Comparison of ENCODE assay signal across 1 cellular context in the genomic region with DNA sequence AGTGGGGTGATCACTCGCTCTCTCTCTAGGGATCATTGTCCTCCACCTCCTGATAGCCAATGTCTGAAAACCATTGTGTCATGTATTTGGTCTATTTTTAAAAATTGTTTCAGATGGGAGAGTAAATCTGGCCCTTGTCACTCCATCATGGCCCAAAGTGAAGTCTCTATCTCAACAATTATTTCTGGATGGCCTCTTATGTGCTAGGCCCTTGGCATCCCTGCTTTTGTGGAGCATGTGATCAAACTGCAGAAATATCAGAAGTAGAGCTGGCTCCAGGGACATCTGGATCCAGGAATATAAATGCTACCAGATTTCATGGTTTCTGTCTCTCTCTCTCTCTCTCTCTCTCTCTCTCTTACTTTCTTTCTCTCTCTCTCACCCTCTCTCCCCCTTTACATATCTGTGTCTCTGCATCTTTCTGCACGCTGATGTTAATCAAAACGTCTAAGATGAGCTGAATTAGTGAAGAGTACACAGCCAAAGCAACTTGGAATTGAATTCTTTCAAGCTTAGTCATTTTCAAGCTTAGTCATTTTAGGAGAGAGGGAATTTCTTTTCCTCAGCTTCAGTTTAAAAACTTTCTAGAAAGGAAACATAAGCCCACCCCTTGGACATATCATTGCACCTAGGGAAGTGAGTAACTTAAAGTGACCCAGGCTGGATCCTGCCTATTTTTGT.
TF ChIP-seq lines count a peak whose summit lies in the region.

No MANE protein-coding gene starts in this region.

TF ChIP-seq in liver, 16 proteins besides CTCF, POLR2A, EP300 and RAD21:
- TF ChIP-seq ZBTB33 (IDR thresholded peaks at IDR 0.05) (no peak), YY1 (IDR thresholded peaks at IDR 0.05) (peak; percentile 11)
